ENCODE assay signal across 31 cellular contexts in genomic region chr15:101373580-101373979, GRCh38.
"Had no signal": no experiment of that assay in that cellular context is flagged by ENCODE, and none has a peak within 500 bp of the region (broad histone marks: within the 10 kb centered on the region; RNA-seq: fewer than 3 reads in every experiment).

No MANE protein-coding gene starts in this region.

- H3K4me1 ChIP-seq: ascending aorta had no signal

- H3K27ac ChIP-seq: ascending aorta, body of pancreas, SJSA1, VCaP had no signal

- H3K4me3 ChIP-seq: ascending aorta, body of pancreas, SJSA1 had no signal

- H3K9me3 Mint-ChIP-seq: activated CD4-positive, alpha-beta memory T cell treated with anti-CD3 and anti-CD28 coated beads for 36 hours; activated CD4-positive, alpha-beta T cell treated with anti-CD3 and anti-CD28 coated beads, Interleukin-2, amount 10 ng/mL, durations not matched to agents 7 days and 5 days; activated naive CD4-positive, alpha-beta T cell treated with anti-CD3 and anti-CD28 coated beads, Interleukin-2, amount 50 U/mL, for 72 hours; activated naive CD8-positive, alpha-beta T cell treated with anti-CD3 and anti-CD28 coated beads, Interleukin-2, amount 50 U/mL, for 24 hours; activated T-cell treated with anti-CD3 and anti-CD28 coated beads, Interleukin-2, amount 50 U/mL, for 4 hours; central memory CD8-positive, alpha-beta T cell; T-helper 1 cell treated with Interleukin-12 subunit alpha and Interleukin-12 subunit beta and Interleukin-4 antibody, amounts not matched to agents 30 μg/mL and 1 μg/mL, for 36 hours had no signal

- DNase-seq: activated CD4-positive, alpha-beta memory T cell treated with anti-CD3 and anti-CD28 coated beads for 36 hours; activated CD4-positive, alpha-beta T cell treated with anti-CD3 and anti-CD28 coated beads, Interleukin-2, amount 10 ng/mL, durations not matched to agents 7 days and 5 days; activated CD4-positive, CD25-positive, alpha-beta regulatory T cell; activated CD8-positive, alpha-beta memory T cell treated with anti-CD3 and anti-CD28 coated beads for 24 hours; activated effector memory CD4-positive, alpha-beta T cell treated with anti-CD3 and anti-CD28 coated beads, Interleukin-2, amount 50 U/mL, for 16 hours; activated naive CD4-positive, alpha-beta T cell treated with Interleukin-2 at 50 U/mL for 16 hours; activated naive CD8-positive, alpha-beta T cell treated with anti-CD3 and anti-CD28 coated beads, Interleukin-2, amount 50 U/mL, for 24 hours; activated T-cell treated with anti-CD3 and anti-CD28 coated beads, Interleukin-2, amount 50 U/mL, for 4 hours; amniotic stem cell; body of pancreas; cortex of kidney; Kasumi-1; NCI-H1105; NCI-H1436; NCI-H187; NCI-H2081; NCI-H510A treated with DMSO at 0.1 percent for 48 hours; NCI-H69; NK-92 treated with Interleukin-12 subunit alpha and Interleukin-12 subunit beta, amount 100 ng/mL, for 24 hours; OCI-M1; Right ventricle myocardium superior; RPMI8226; T-helper 9 cell had no signal

- H3K4me1 Mint-ChIP-seq: activated CD4-positive, alpha-beta T cell treated with anti-CD3 and anti-CD28 coated beads, Interleukin-2, amount 10 ng/mL, durations not matched to agents 7 days and 5 days; central memory CD8-positive, alpha-beta T cell had no signal

- H3K27me3 ChIP-seq: ascending aorta, body of pancreas, SJSA1 had no signal

- H3K27ac Mint-ChIP-seq: activated CD4-positive, alpha-beta memory T cell treated with anti-CD3 and anti-CD28 coated beads for 36 hours; activated CD4-positive, alpha-beta T cell treated with anti-CD3 and anti-CD28 coated beads, Interleukin-2, amount 10 ng/mL, durations not matched to agents 7 days and 5 days; activated naive CD4-positive, alpha-beta T cell treated with anti-CD3 and anti-CD28 coated beads, Interleukin-2, amount 50 U/mL, for 72 hours; activated naive CD8-positive, alpha-beta T cell treated with anti-CD3 and anti-CD28 coated beads, Interleukin-2, amount 50 U/mL, for 24 hours; T-helper 1 cell treated with Interleukin-12 subunit alpha and Interleukin-12 subunit beta and Interleukin-4 antibody, amounts not matched to agents 30 μg/mL and 1 μg/mL, for 36 hours had no signal

- ATAC-seq: activated naive CD4-positive, alpha-beta T cell treated with anti-CD3 and anti-CD28 coated beads, Interleukin-2, amount 50 U/mL, for 72 hours; activated naive CD8-positive, alpha-beta T cell treated with anti-CD3 and anti-CD28 coated beads, Interleukin-2, amount 50 U/mL, for 24 hours; activated T-cell treated with anti-CD3 and anti-CD28 coated beads, Interleukin-2, amount 50 U/mL, for 4 hours; body of pancreas; Panc1; SK-N-SH treated with all-trans-retinoic acid at 6 μM for 48 hours had no signal

- H3K36me3 ChIP-seq: ascending aorta, SJSA1 had no signal

- H3K36me3 Mint-ChIP-seq: activated CD4-positive, alpha-beta memory T cell treated with anti-CD3 and anti-CD28 coated beads for 36 hours; activated naive CD4-positive, alpha-beta T cell treated with anti-CD3 and anti-CD28 coated beads, Interleukin-2, amount 50 U/mL, for 72 hours had no signal

- H3K9me3 ChIP-seq: ascending aorta, body of pancreas, SJSA1 had no signal

- H3K4me3 Mint-ChIP-seq: activated CD4-positive, alpha-beta memory T cell treated with anti-CD3 and anti-CD28 coated beads for 36 hours; activated CD4-positive, alpha-beta T cell treated with anti-CD3 and anti-CD28 coated beads, Interleukin-2, amount 10 ng/mL, durations not matched to agents 7 days and 5 days; activated naive CD8-positive, alpha-beta T cell treated with anti-CD3 and anti-CD28 coated beads, Interleukin-2, amount 50 U/mL, for 24 hours; activated T-cell treated with anti-CD3 and anti-CD28 coated beads, Interleukin-2, amount 50 U/mL, for 4 hours; central memory CD8-positive, alpha-beta T cell; T-helper 1 cell treated with Interleukin-12 subunit alpha and Interleukin-12 subunit beta and Interleukin-4 antibody, amounts not matched to agents 30 μg/mL and 1 μg/mL, for 36 hours had no signal
